9 cellular contexts compared by ENCODE assay signal in genomic region chr7:36084485-36085091, GRCh38.
DNase-seq lines count a peak whose midpoint lies in the region; ATAC-seq and TF ChIP-seq lines count a peak whose summit lies in the region.
"Had no signal": no experiment of that assay in that cellular context is flagged by ENCODE, and none has a peak within 500 bp of the region (broad histone marks: within the 10 kb centered on the region; RNA-seq: fewer than 3 reads in every experiment).

No MANE protein-coding gene starts in this region.

- no peak overlapping the region for H3K27ac Mint-ChIP-seq in WTC11
- no peak overlapping the region for H3K27ac Mint-ChIP-seq in type B pancreatic cell
- H3K27ac Mint-ChIP-seq: B cell had no signal

- DNase-seq in NCI-H1436 (lab: John Stamatoyannopoulos, UW) (peak; percentile 24), NCI-H1436 treated with DMSO at 0.1 percent for 48 hours (lab: John Stamatoyannopoulos, UW) (no peak), WTC11 (ENCODE audit: low spot score) (peak; percentile 70), iPS-NIHi11 (ENCODE audit: low spot score) (peak; percentile 77), type B pancreatic cell (ENCODE audit: extremely low spot score, unreplicated experiment) (no peak)
- no peak for DNase-seq in activated naive CD4-positive, alpha-beta T cell (lab: John Stamatoyannopoulos, UW)

- H3K4me1 Mint-ChIP-seq in WTC11 (peaks cover 14% of the 10 kb centered on the region), type B pancreatic cell (ENCODE audit: unreplicated experiment) (peaks cover 4% of the 10 kb centered on the region)
- H3K4me1 Mint-ChIP-seq: B cell had no signal

- no peak for TF ChIP-seq CTCF in WTC11 (IDR thresholded peaks at IDR 0.05)
- TF ChIP-seq CTCF in type B pancreatic cell (conservative IDR thresholded peaks at IDR 0.05), result peak; percentile 36

- H3K4me3 Mint-ChIP-seq in WTC11 (no peak overlapping the region), type B pancreatic cell (no peak overlapping the region)
- H3K4me3 Mint-ChIP-seq: B cell had no signal

- H3K36me3 Mint-ChIP-seq in WTC11 (peaks cover 7% of the 10 kb centered on the region; the same call in 1 of the 2 replicates), type B pancreatic cell (peaks cover 5% of the 10 kb centered on the region)

- POLR2A ChIA-PET in WTC11 (lab: Charles Lee), result no interaction called here

- CTCF ChIA-PET in WTC11 (lab: Charles Lee), result interaction anchor here (0.6 to 2.7 kb wide), 9 partner anchors 21 to 207 kb away, joined by 3 to 10 read pairs (median 3); no protein-coding TSS in a partner anchor

- peaks cover 13% of the 10 kb centered on the region for H3K9me3 Mint-ChIP-seq in WTC11
- peaks cover 7% of the 10 kb centered on the region for H3K9me3 Mint-ChIP-seq in type B pancreatic cell

- peaks cover 12% of the 10 kb centered on the region for H3K27me3 Mint-ChIP-seq in WTC11 (ENCODE audit: low read depth)
- H3K27me3 Mint-ChIP-seq in type B pancreatic cell, result no peaks in the 10 kb centered on the region

- ATAC-seq in WTC11 (peak; percentile 90), GM19467 (IDR thresholded peaks at IDR 0.05; ENCODE audit: unreplicated experiment) (no peak), GM21717 (IDR thresholded peaks at IDR 0.05; ENCODE audit: unreplicated experiment) (no peak)

TF ChIP-seq in WTC11, 78 proteins besides CTCF, POLR2A, EP300 and RAD21 (continues in another document):
- no peak for TF ChIP-seq RELA (CRISPR knock-in tag; IDR thresholded peaks at IDR 0.05; ENCODE audit: borderline replicate concordance)
- TF ChIP-seq IRF1 (CRISPR knock-in tag; IDR thresholded peaks at IDR 0.05), result peak; percentile 46; the same call in 1 of the 2 replicates
- no peak for TF ChIP-seq ATF1 (CRISPR knock-in tag; IDR thresholded peaks at IDR 0.05)
- 0 out of 2 replicates have a peak, but pooled peaks have one; percentile 15 for TF ChIP-seq ESRRA (CRISPR knock-in tag; IDR thresholded peaks at IDR 0.05; ENCODE audit: borderline replicate concordance)
- TF ChIP-seq USF2 (CRISPR knock-in tag; IDR thresholded peaks at IDR 0.05), result peak; percentile 2; the same call in 1 of the 2 replicates
- 0 out of 2 replicates have a peak, but pooled peaks have one; percentile 33 for TF ChIP-seq HMGXB4 (CRISPR knock-in tag; IDR thresholded peaks at IDR 0.05)
- TF ChIP-seq NR1H2 (CRISPR knock-in tag; IDR thresholded peaks at IDR 0.05), result no peak
- TF ChIP-seq ZNF671 (CRISPR knock-in tag; IDR thresholded peaks at IDR 0.05), result no peak
- peak; percentile 65; the same call in 1 of the 2 replicates for TF ChIP-seq TEAD1 (CRISPR knock-in tag; IDR thresholded peaks at IDR 0.05)
- no peak for TF ChIP-seq SMAD4 (CRISPR knock-in tag; IDR thresholded peaks at IDR 0.05)
- TF ChIP-seq FOXP4 (CRISPR knock-in tag; IDR thresholded peaks at IDR 0.05), result peak; percentile 57; the same call in 1 of the 2 replicates
- no peak for TF ChIP-seq OVOL2 (CRISPR knock-in tag; IDR thresholded peaks at IDR 0.05; ENCODE audit: borderline replicate concordance)
- peak; percentile 63; the same call in 1 of the 2 replicates for TF ChIP-seq FOXP1 (CRISPR knock-in tag; IDR thresholded peaks at IDR 0.05; ENCODE audit: borderline replicate concordance)
- peak; percentile 24; the same call in 1 of the 2 replicates for TF ChIP-seq KAT7 (CRISPR knock-in tag; IDR thresholded peaks at IDR 0.05; ENCODE audit: borderline replicate concordance)
- TF ChIP-seq CREM (CRISPR knock-in tag; IDR thresholded peaks at IDR 0.05), result no peak
- TF ChIP-seq AFF4 (CRISPR knock-in tag; IDR thresholded peaks at IDR 0.05; ENCODE audit: borderline replicate concordance), result no peak
- peak; percentile 26; the same call in 1 of the 2 replicates for TF ChIP-seq USF1 (CRISPR knock-in tag; IDR thresholded peaks at IDR 0.05)

Comparison
In these comparisons a context has a peak if more than half of its experiments do, and no peak if none do; other contexts are left out.
1. DNase-seq: peak in NCI-H1436 (single experiment), WTC11 (single experiment) and iPS-NIHi11 (single experiment); none in NCI-H1436 treated with DMSO at 0.1 percent for 48 hours (single experiment), type B pancreatic cell (single experiment) and activated naive CD4-positive, alpha-beta T cell (0 of 4).